2 cellular contexts compared by ENCODE assay signal in the genomic region with DNA sequence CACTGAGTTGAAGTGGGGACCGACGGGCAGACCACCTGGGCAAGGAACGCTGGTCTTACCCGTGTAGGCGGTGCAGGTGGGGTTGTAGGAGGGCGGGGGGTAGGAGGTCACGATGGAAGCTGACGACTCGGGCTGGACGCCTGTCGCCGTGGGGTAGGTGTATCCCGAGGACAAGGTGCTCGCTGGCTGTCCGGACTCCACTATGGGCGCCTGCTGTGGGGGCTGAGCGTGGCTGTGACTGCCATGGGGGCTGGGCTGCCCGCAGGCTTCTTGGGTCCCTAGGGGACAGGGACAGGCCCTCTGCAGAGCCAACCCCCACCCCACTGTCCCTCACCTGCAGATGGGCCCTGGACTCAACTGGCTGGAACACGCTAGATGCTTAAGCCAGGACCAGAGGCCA.
TF ChIP-seq lines count a peak whose summit lies in the region.

No MANE protein-coding gene starts in this region.

TF ChIP-seq in SK-N-SH, 30 proteins besides CTCF, POLR2A, EP300 and RAD21 (continued from another document):
- TF ChIP-seq, protein P1, sequence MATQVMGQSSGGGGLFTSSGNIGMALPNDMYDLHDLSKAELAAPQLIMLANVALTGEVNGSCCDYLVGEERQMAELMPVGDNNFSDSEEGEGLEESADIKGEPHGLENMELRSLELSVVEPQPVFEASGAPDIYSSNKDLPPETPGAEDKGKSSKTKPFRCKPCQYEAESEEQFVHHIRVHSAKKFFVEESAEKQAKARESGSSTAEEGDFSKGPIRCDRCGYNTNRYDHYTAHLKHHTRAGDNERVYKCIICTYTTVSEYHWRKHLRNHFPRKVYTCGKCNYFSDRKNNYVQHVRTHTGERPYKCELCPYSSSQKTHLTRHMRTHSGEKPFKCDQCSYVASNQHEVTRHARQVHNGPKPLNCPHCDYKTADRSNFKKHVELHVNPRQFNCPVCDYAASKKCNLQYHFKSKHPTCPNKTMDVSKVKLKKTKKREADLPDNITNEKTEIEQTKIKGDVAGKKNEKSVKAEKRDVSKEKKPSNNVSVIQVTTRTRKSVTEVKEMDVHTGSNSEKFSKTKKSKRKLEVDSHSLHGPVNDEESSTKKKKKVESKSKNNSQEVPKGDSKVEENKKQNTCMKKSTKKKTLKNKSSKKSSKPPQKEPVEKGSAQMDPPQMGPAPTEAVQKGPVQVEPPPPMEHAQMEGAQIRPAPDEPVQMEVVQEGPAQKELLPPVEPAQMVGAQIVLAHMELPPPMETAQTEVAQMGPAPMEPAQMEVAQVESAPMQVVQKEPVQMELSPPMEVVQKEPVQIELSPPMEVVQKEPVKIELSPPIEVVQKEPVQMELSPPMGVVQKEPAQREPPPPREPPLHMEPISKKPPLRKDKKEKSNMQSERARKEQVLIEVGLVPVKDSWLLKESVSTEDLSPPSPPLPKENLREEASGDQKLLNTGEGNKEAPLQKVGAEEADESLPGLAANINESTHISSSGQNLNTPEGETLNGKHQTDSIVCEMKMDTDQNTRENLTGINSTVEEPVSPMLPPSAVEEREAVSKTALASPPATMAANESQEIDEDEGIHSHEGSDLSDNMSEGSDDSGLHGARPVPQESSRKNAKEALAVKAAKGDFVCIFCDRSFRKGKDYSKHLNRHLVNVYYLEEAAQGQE (IDR thresholded peaks at IDR 0.05; ENCODE audit: low read depth, low read length), result no peak
- TF ChIP-seq, protein P2, sequence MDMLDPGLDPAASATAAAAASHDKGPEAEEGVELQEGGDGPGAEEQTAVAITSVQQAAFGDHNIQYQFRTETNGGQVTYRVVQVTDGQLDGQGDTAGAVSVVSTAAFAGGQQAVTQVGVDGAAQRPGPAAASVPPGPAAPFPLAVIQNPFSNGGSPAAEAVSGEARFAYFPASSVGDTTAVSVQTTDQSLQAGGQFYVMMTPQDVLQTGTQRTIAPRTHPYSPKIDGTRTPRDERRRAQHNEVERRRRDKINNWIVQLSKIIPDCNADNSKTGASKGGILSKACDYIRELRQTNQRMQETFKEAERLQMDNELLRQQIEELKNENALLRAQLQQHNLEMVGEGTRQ (IDR thresholded peaks at IDR 0.05; ENCODE audit: borderline replicate concordance, low read depth, low read length), result no peak
- TF ChIP-seq RFX5 (IDR thresholded peaks at IDR 0.05; ENCODE audit: low read length) (no peak), YY1 (IDR thresholded peaks at IDR 0.05; ENCODE audit: low read depth) (no peak), NFIC (IDR thresholded peaks at IDR 0.05; ENCODE audit: borderline replicate concordance) (no peak), MEF2A (IDR thresholded peaks at IDR 0.05; ENCODE audit: borderline replicate concordance, low read depth) (no peak), GABPA (IDR thresholded peaks at IDR 0.05; ENCODE audit: low read depth) (no peak)

TF ChIP-seq in SK-N-SH treated with all-trans-retinoic acid at 6 μM for 48 hours, 23 proteins besides CTCF, POLR2A, EP300 and RAD21 (continued from another document):
- no peak for TF ChIP-seq SNAI2 (CRISPR knock-in tag; IDR thresholded peaks at IDR 0.05)
- no peak for TF ChIP-seq OSR1 (CRISPR knock-in tag; IDR thresholded peaks at IDR 0.05)
- TF ChIP-seq PPARA (CRISPR knock-in tag; IDR thresholded peaks at IDR 0.05; ENCODE audit: borderline replicate concordance), result no peak
